7 cellular contexts compared by ENCODE assay signal in the genomic region with DNA sequence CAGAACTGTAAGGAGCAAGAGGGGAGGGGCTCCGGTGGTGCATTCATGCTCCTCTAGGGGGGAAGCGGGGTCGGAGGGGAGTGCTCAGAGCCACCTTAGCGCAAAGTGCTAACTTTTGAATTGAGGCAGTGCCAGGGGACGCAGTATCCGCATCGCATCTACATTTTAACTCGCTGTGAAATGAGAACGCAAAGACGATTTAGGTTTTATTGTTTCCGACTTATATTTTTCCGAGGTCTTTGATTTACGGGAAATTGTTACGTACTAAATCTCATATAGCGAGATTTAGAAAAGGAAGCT. TPM values are rescaled to one million over a fixed set of nuclear protein-coding genes. Genes with fewer than 3 reads are reported as not detected.
DNase-seq lines count a peak whose midpoint lies in the region; ATAC-seq and TF ChIP-seq lines count a peak whose summit lies in the region.

No MANE protein-coding gene starts in this region.

- H3K9ac ChIP-seq in HUES64 (ENCODE audit: low read depth, low read length): peak overlapping the region; percentile 95
- peak overlapping the region; percentile 66 to 71 for H3K9ac ChIP-seq in stomach smooth muscle (ENCODE audit: low read length in 2 of 2)

- H3K27me3 ChIP-seq in HUES64 (ENCODE audit: insufficient read depth, low read length) (no peaks in the 10 kb centered on the region), stomach smooth muscle (ENCODE audit: control insufficient read depth in 1 of 2, insufficient read depth in 2 of 2, low read length in 2 of 2) (no peaks in the 10 kb centered on the region)

- H3K27ac Mint-ChIP-seq in activated T-helper 2 cell treated with anti-CD3 and anti-CD28 coated beads, Interferon-gamma antibody, Interleukin-2, Interleukin-4, amounts not matched to agents 10 μg/mL and 5 μg/mL and 100 μg/mL, durations not matched to agents 14 hours and 24 hours and 36 hours: peak overlapping the region; percentile 99

- peak overlapping the region; percentile 96 for H3K4me3 Mint-ChIP-seq in activated T-helper 2 cell treated with anti-CD3 and anti-CD28 coated beads, Interferon-gamma antibody, Interleukin-2, Interleukin-4, amounts not matched to agents 10 μg/mL and 5 μg/mL and 100 μg/mL, durations not matched to agents 14 hours and 24 hours and 36 hours (ENCODE audit: low read depth)

- H3K4me1 ChIP-seq in HUES64 (ENCODE audit: insufficient read depth, low read length): peaks cover 18% of the 10 kb centered on the region
- H3K4me1 ChIP-seq in stomach smooth muscle (ENCODE audit: control insufficient read depth, insufficient read depth, low read length): peaks cover 17% of the 10 kb centered on the region

- ATAC-seq in GM18505 (IDR thresholded peaks at IDR 0.05; ENCODE audit: unreplicated experiment) (no peak), HG02610 (IDR thresholded peaks at IDR 0.05; ENCODE audit: unreplicated experiment) (no peak)

- DNase-seq in activated T-helper 2 cell treated with anti-CD3 and anti-CD28 coated beads, Interferon-gamma antibody, Interleukin-2, Interleukin-4, amounts not matched to agents 10 μg/mL and 5 μg/mL and 100 μg/mL, durations not matched to agents 14 hours and 24 hours and 36 hours (ENCODE audit: low spot score): no peak
- no peak for DNase-seq in NCI-H128 (lab: John Stamatoyannopoulos, UW; ENCODE audit: unreplicated experiment)

- H3K27me3 Mint-ChIP-seq in activated T-helper 2 cell treated with anti-CD3 and anti-CD28 coated beads, Interferon-gamma antibody, Interleukin-2, Interleukin-4, amounts not matched to agents 10 μg/mL and 5 μg/mL and 100 μg/mL, durations not matched to agents 14 hours and 24 hours and 36 hours (ENCODE audit: low read depth): peaks cover 9% of the 10 kb centered on the region

- no peaks in the 10 kb centered on the region for H3K9me3 Mint-ChIP-seq in activated T-helper 2 cell treated with anti-CD3 and anti-CD28 coated beads, Interferon-gamma antibody, Interleukin-2, Interleukin-4, amounts not matched to agents 10 μg/mL and 5 μg/mL and 100 μg/mL, durations not matched to agents 14 hours and 24 hours and 36 hours

- H3K9me3 ChIP-seq in HUES64 (ENCODE audit: insufficient read depth, low read depth, low read length) (no peaks in the 10 kb centered on the region), iPS-18c (ENCODE audit: control insufficient read depth, insufficient read depth, low read length) (no peaks in the 10 kb centered on the region), stomach smooth muscle (ENCODE audit: control insufficient read depth in 2 of 2, low read length in 2 of 2) (no peaks in the 10 kb centered on the region)

- peaks cover 11% of the 10 kb centered on the region for H3K36me3 Mint-ChIP-seq in activated T-helper 2 cell treated with anti-CD3 and anti-CD28 coated beads, Interferon-gamma antibody, Interleukin-2, Interleukin-4, amounts not matched to agents 10 μg/mL and 5 μg/mL and 100 μg/mL, durations not matched to agents 14 hours and 24 hours and 36 hours (ENCODE audit: low read depth)

- peak overlapping the region; percentile 96 for H3K27ac ChIP-seq in HUES64 (ENCODE audit: low read depth, low read length)
- peak overlapping the region; percentile 92 for H3K27ac ChIP-seq in stomach smooth muscle (ENCODE audit: low read length)

- no peak for TF ChIP-seq POLR2A in GM18505 (IDR thresholded peaks at IDR 0.05; ENCODE audit: borderline replicate concordance, extremely low read depth, insufficient read depth, insufficient read length)

- intact Hi-C loops in activated T-helper 2 cell treated with anti-CD3 and anti-CD28 coated beads, Interferon-gamma antibody, Interleukin-2, Interleukin-4, amounts not matched to agents 10 μg/mL and 5 μg/mL and 100 μg/mL, durations not matched to agents 14 hours and 24 hours and 36 hours (cut with micrococcal nuclease): loop anchor here (1.0 to 10.0 kb wide), 5 partner anchors 101 to 639 kb away; a partner anchor contains a TSS

- WGBS in HUES64: under 1% methylated on average over 15 of the region's 15 CpGs

- H3K36me3 ChIP-seq in HUES64 (ENCODE audit: insufficient read depth, low read length) (no peaks in the 10 kb centered on the region), stomach smooth muscle (ENCODE audit: control insufficient read depth in 2 of 2, insufficient read depth in 2 of 2, low read length in 2 of 2) (no peaks in the 10 kb centered on the region)

- H3K4me3 ChIP-seq in HUES64 (ENCODE audit: low read length) (peak overlapping the region; percentile 90), iPS-18c (ENCODE audit: insufficient read depth, low read depth, low read length) (peak overlapping the region; percentile 82), stomach smooth muscle (ENCODE audit: low read length in 2 of 2) (peak overlapping the region; percentile 75 to 96)

- peaks cover 20% of the 10 kb centered on the region for H3K4me1 Mint-ChIP-seq in activated T-helper 2 cell treated with anti-CD3 and anti-CD28 coated beads, Interferon-gamma antibody, Interleukin-2, Interleukin-4, amounts not matched to agents 10 μg/mL and 5 μg/mL and 100 μg/mL, durations not matched to agents 14 hours and 24 hours and 36 hours (ENCODE audit: low read depth)

RNA-seq across cellular contexts. Expression of a gene that starts 0.2 kb away (rescaled TPM):
- 16.4 TPM for polyA plus RNA-seq in HUES64 (2013, experiment 1 of 2)
- polyA plus RNA-seq in HUES64 (2013, experiment 2 of 2): 18.8 TPM
- 17.5 and 18.4 TPM in 2 replicates for total RNA-seq in activated T-helper 2 cell treated with anti-CD3 and anti-CD28 coated beads, Interferon-gamma antibody, Interleukin-2, Interleukin-4, amounts not matched to agents 10 μg/mL and 5 μg/mL and 100 μg/mL, durations not matched to agents 14 hours and 24 hours and 36 hours
